Comparison of ENCODE assay signal across 16 cellular contexts in the genomic region with DNA sequence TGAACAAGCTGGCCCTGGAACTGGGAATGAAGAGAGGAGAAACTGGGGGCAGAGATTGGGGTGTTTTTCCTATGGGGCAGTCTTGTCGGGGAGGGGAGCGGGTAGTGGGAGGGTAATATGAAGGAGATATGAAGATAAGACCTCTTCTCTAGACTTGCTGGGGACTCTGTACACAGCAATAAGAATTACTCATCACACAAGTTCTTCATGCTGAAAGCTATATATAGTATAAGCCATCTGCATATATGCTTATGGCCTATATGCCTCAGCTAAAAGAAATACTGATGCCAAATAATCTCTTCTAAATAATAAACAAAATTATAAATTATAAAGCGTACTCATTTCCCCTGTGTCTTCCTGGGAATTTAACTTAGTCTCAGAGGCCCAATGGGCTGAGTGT. TPM values are rescaled to one million over a fixed set of nuclear protein-coding genes. Genes with fewer than 3 reads are reported as not detected.
A peak's percentile ranks its signal among the peaks of the same experiment; 100 is the strongest.
DNase-seq lines count a peak whose midpoint lies in the region; ATAC-seq and TF ChIP-seq lines count a peak whose summit lies in the region.
"Had no signal": no experiment of that assay in that cellular context is flagged by ENCODE, and none has a peak within 500 bp of the region (broad histone marks: within the 10 kb centered on the region; RNA-seq: fewer than 3 reads in every experiment).

No MANE protein-coding gene starts in this region.

- H3K9me3 Mint-ChIP-seq in activated B cell treated with CpG ODN at 0.5 μM for 24 hours (no peaks in the 10 kb centered on the region), type B pancreatic cell (peaks cover 7% of the 10 kb centered on the region)
- H3K9me3 Mint-ChIP-seq in stimulated activated naive B cell treated with anti-CD40 and anti-IgM and Interleukin-4, amounts not matched to agents 10 μg/mL and 1 μg/mL and 100 μg/mL, for 72 hours = peaks cover 0 to 4% of the 10 kb centered on the region in 2 donors

- H2AK5ac ChIP-seq in neuronal stem cell (ENCODE audit: low read depth, low read length) = no peak overlapping the region

- peak overlapping the region; percentile 57 for H3K14ac ChIP-seq in neuronal stem cell (ENCODE audit: low read length)

- H3K36me3 ChIP-seq in neuronal stem cell (replicated peaks in 1 of 2; ENCODE audit: control insufficient read depth in 2 of 2, insufficient read depth in 2 of 2, low read length in 2 of 2) = no peaks in the 10 kb centered on the region
- H3K36me3 ChIP-seq: BE2C had no signal

- no peak overlapping the region for H2BK12ac ChIP-seq in neuronal stem cell (ENCODE audit: low read length)

- H2BK15ac ChIP-seq in neuronal stem cell (ENCODE audit: low read length) = no peak overlapping the region

- H3K4me2 ChIP-seq in neuronal stem cell (ENCODE audit: insufficient read depth, low read length, poor library complexity, severe bottlenecking) = no peak overlapping the region

- H3K18ac ChIP-seq in neuronal stem cell (ENCODE audit: low read length) = no peak overlapping the region

- H3K9ac ChIP-seq in neuronal stem cell (ENCODE audit: low read depth, low read length, poor library complexity) = no peak overlapping the region

- no CpG with 5 or more reads among the region's 3 CpGs for whole genome bisulfite sequencing in neuronal stem cell (ENCODE audit: extremely low coverage in 2 of 2, insufficient read length in 2 of 2, insufficient replicate concordance in 1 of 2), 2 donors

- H3K4ac ChIP-seq in neuronal stem cell (ENCODE audit: low read length) = no peak overlapping the region

- H2BK120ac ChIP-seq in neuronal stem cell (ENCODE audit: low read depth, low read length) = no peak overlapping the region

- H3K36me3 Mint-ChIP-seq in activated B cell treated with CpG ODN at 0.5 μM for 24 hours (ENCODE audit: low read depth) = peaks cover 82% of the 10 kb centered on the region
- H3K36me3 Mint-ChIP-seq in stimulated activated naive B cell treated with anti-CD40 and anti-IgM and Interleukin-4, amounts not matched to agents 10 μg/mL and 1 μg/mL and 100 μg/mL, for 72 hours = peaks cover 60 to 77% of the 10 kb centered on the region in 2 donors
- no peaks in the 10 kb centered on the region for H3K36me3 Mint-ChIP-seq in type B pancreatic cell

- no peak overlapping the region for H3K4me3 ChIP-seq in neuronal stem cell (ENCODE audit: low read length in 2 of 2)

- peak; percentile 2 for TF ChIP-seq POLR2A in GM18526 (IDR thresholded peaks at IDR 0.05; ENCODE audit: extremely low read depth, insufficient read length)

- CTCF ChIA-PET in activated B cell treated with CpG ODN at 0.5 μM for 24 hours (lab: Charles Lee) = interaction anchor here (0.9 to 3.0 kb wide), 3 partner anchors 31 to 83 kb away, joined by 3 to 18 read pairs (median 3); no protein-coding TSS in a partner anchor

- H4K91ac ChIP-seq in neuronal stem cell (ENCODE audit: low read depth, low read length, poor library complexity) = no peak overlapping the region

- H3K27ac Mint-ChIP-seq in activated B cell treated with CpG ODN at 0.5 μM for 24 hours (peak overlapping the region; percentile 68), type B pancreatic cell (no peak overlapping the region)
- H3K27ac Mint-ChIP-seq in stimulated activated naive B cell treated with anti-CD40 and anti-IgM and Interleukin-4, amounts not matched to agents 10 μg/mL and 1 μg/mL and 100 μg/mL, for 72 hours = peak overlapping the region; percentile 87
- H3K27ac Mint-ChIP-seq: CD4-positive, alpha-beta memory T cell; H9 had no signal

- H3K27me3 Mint-ChIP-seq in activated B cell treated with CpG ODN at 0.5 μM for 24 hours (no peaks in the 10 kb centered on the region), type B pancreatic cell (peaks cover 6% of the 10 kb centered on the region)
- H3K27me3 Mint-ChIP-seq in stimulated activated naive B cell treated with anti-CD40 and anti-IgM and Interleukin-4, amounts not matched to agents 10 μg/mL and 1 μg/mL and 100 μg/mL, for 72 hours = no peaks in the 10 kb centered on the region

- H4K8ac ChIP-seq in neuronal stem cell (ENCODE audit: low read depth, low read length) = no peak overlapping the region

- H3K9me3 ChIP-seq in neuronal stem cell (replicated peaks in 1 of 2; ENCODE audit: control insufficient read depth in 2 of 2, insufficient read depth in 1 of 2, low read depth in 1 of 2, low read length in 2 of 2) = peaks cover 3 to 12% of the 10 kb centered on the region in 2 donors
- H3K9me3 ChIP-seq: BE2C had no signal

- no peaks in the 10 kb centered on the region for H3K4me1 ChIP-seq in neuronal stem cell (ENCODE audit: control insufficient read depth in 2 of 2, insufficient read depth in 1 of 2, low read depth in 1 of 2, low read length in 2 of 2)
- H3K4me1 ChIP-seq: BE2C had no signal

- DNase-seq in activated B cell treated with CpG ODN at 0.5 μM for 24 hours (no peak), neuronal stem cell (ENCODE audit: low spot score) (no peak), type B pancreatic cell (ENCODE audit: extremely low spot score, unreplicated experiment) (no peak), NCI-H1694 (lab: John Stamatoyannopoulos, UW) (no peak)
- no peak for DNase-seq in stimulated activated naive B cell treated with anti-CD40 and anti-IgM and Interleukin-4, amounts not matched to agents 10 μg/mL and 1 μg/mL and 100 μg/mL, for 72 hours
- DNase-seq: BE2C; CD4-positive, alpha-beta memory T cell; DMS153; DMS79 treated with DMSO at 0.1 percent for 48 hours; EL; GOT3; H9 had no signal

- H3K4me1 Mint-ChIP-seq in activated B cell treated with CpG ODN at 0.5 μM for 24 hours (peaks cover 75% of the 10 kb centered on the region), type B pancreatic cell (ENCODE audit: unreplicated experiment) (no peaks in the 10 kb centered on the region)
- H3K4me1 Mint-ChIP-seq in stimulated activated naive B cell treated with anti-CD40 and anti-IgM and Interleukin-4, amounts not matched to agents 10 μg/mL and 1 μg/mL and 100 μg/mL, for 72 hours = peaks cover 47 to 80% of the 10 kb centered on the region in 2 donors
- H3K4me1 Mint-ChIP-seq: CD4-positive, alpha-beta memory T cell had no signal

- POLR2A ChIA-PET in activated B cell treated with CpG ODN at 0.5 μM for 24 hours (lab: Charles Lee) = interaction anchor here (0.5 to 2.1 kb wide), 8 partner anchors 10 to 1548 kb away, joined by 3 to 6 read pairs (median 4); no protein-coding TSS in a partner anchor

- H3K23ac ChIP-seq in neuronal stem cell (ENCODE audit: low read depth, low read length, poor library complexity) = no peak overlapping the region

- H3K79me1 ChIP-seq in neuronal stem cell (ENCODE audit: low read depth, low read length) = no peaks in the 10 kb centered on the region

- TF ChIP-seq CTCF in activated B cell treated with CpG ODN at 0.5 μM for 24 hours (IDR thresholded peaks at IDR 0.05) (no peak), type B pancreatic cell (conservative IDR thresholded peaks at IDR 0.05) (no peak)

- H3K4me3 Mint-ChIP-seq in activated B cell treated with CpG ODN at 0.5 μM for 24 hours (peak overlapping the region; percentile 24), type B pancreatic cell (no peak overlapping the region)
- H3K4me3 Mint-ChIP-seq in stimulated activated naive B cell treated with anti-CD40 and anti-IgM and Interleukin-4, amounts not matched to agents 10 μg/mL and 1 μg/mL and 100 μg/mL, for 72 hours = peak overlapping the region; percentile 78 to 82
- H3K4me3 Mint-ChIP-seq: CD4-positive, alpha-beta memory T cell; H9 had no signal

- intact Hi-C loops in activated B cell treated with CpG ODN at 0.5 μM for 24 hours (cut with micrococcal nuclease) = no loop called here

- peaks cover 0 to 3% (median 0%) of the 10 kb centered on the region in 3 experiments for H3K27me3 ChIP-seq in neuronal stem cell (ENCODE audit: control insufficient read depth in 3 of 3, insufficient read depth in 3 of 3, low read depth in 1 of 3, low read length in 3 of 3)
- H3K27me3 ChIP-seq: BE2C had no signal

- no peak for ATAC-seq in activated B cell treated with CpG ODN at 0.5 μM for 24 hours (ENCODE audit: low read depth)
- ATAC-seq in stimulated activated naive B cell treated with anti-CD40 and anti-IgM and Interleukin-4, amounts not matched to agents 10 μg/mL and 1 μg/mL and 100 μg/mL, for 72 hours (replicated peaks) = peak; percentile 53 to 58
- ATAC-seq in HG02884 (IDR thresholded peaks at IDR 0.05; ENCODE audit: unreplicated experiment) = no peak

- no peak overlapping the region for H2BK5ac ChIP-seq in neuronal stem cell (ENCODE audit: low read length)

- no peak overlapping the region for H2AFZ ChIP-seq in neuronal stem cell (ENCODE audit: low read length)

- no peak overlapping the region for H3K27ac ChIP-seq in neuronal stem cell (replicated peaks; ENCODE audit: low read length)
- H3K27ac ChIP-seq: C4-2B had no signal

RNA-seq across cellular contexts. Expression of a gene that starts 7.9 kb away (rescaled TPM):
- 30.4 and 34.8 TPM in 2 replicates for total RNA-seq in activated B cell treated with CpG ODN at 0.5 μM for 24 hours
- not detected for polyA plus RNA-seq in neuronal stem cell (2013, experiment 1 of 2)
- polyA plus RNA-seq in neuronal stem cell (2013, experiment 2 of 2) = not detected
- total RNA-seq in type B pancreatic cell (ENCODE audit: low replicate concordance) = not detected in 2 replicates
- total RNA-seq: H9, HT1080 had no signal

RNA-seq across cellular contexts. Expression of a gene that starts 37.1 kb away (rescaled TPM):
- total RNA-seq in activated B cell treated with CpG ODN at 0.5 μM for 24 hours = not detected in 2 replicates
- polyA plus RNA-seq in neuronal stem cell (2013, experiment 1 of 2) = not detected
- polyA plus RNA-seq in neuronal stem cell (2013, experiment 2 of 2) = not detected
- 28.6 and 42.0 TPM in 2 replicates for total RNA-seq in type B pancreatic cell (ENCODE audit: low replicate concordance)
- total RNA-seq: CD4-positive, alpha-beta memory T cell; H9 had no signal
- polyA plus RNA-seq: CD4-positive, alpha-beta memory T cell had no signal

RNA-seq across cellular contexts. Expression of a gene that starts 56.3 kb away (rescaled TPM):
- total RNA-seq in activated B cell treated with CpG ODN at 0.5 μM for 24 hours (not detected in 2 replicates), type B pancreatic cell (ENCODE audit: low replicate concordance) (0.87 and 1.0 TPM in 2 replicates)
- polyA plus RNA-seq in neuronal stem cell (2013, experiment 1 of 2) = 0.03 TPM
- 0.03 TPM for polyA plus RNA-seq in neuronal stem cell (2013, experiment 2 of 2)
- total RNA-seq: CD4-positive, alpha-beta memory T cell; H9; HT1080 had no signal
- polyA plus RNA-seq: CD4-positive, alpha-beta memory T cell had no signal

RNA-seq across cellular contexts. Expression of a gene that starts 57.6 kb away (rescaled TPM):
- not detected in 2 replicates for total RNA-seq in activated B cell treated with CpG ODN at 0.5 μM for 24 hours
- polyA plus RNA-seq in neuronal stem cell (2013, experiment 1 of 2) = 0.26 TPM
- 0.35 TPM for polyA plus RNA-seq in neuronal stem cell (2013, experiment 2 of 2)
- total RNA-seq in type B pancreatic cell (ENCODE audit: low replicate concordance) = 0.26 and 0.82 TPM in 2 replicates
- polyA plus RNA-seq: CD4-positive, alpha-beta memory T cell had no signal

Comparison
In these comparisons a context has a peak if more than half of its experiments do, and no peak if none do; other contexts are left out.
1. ATAC-seq: peak in stimulated activated naive B cell treated with anti-CD40 and anti-IgM and Interleukin-4, amounts not matched to agents 10 μg/mL and 1 μg/mL and 100 μg/mL, for 72 hours (2 of 2); none in activated B cell treated with CpG ODN at 0.5 μM for 24 hours (single experiment) and HG02884 (single experiment).
2. RNA of a gene that starts 7.9 kb away (total RNA-seq): 30.4 to 34.8 TPM in activated B cell treated with CpG ODN at 0.5 μM for 24 hours; not detected in type B pancreatic cell; every median in the first group is over 10 times any median in the second.
3. RNA of a gene that starts 37.1 kb away (total RNA-seq): 28.6 to 42.0 TPM in type B pancreatic cell; not detected in activated B cell treated with CpG ODN at 0.5 μM for 24 hours; every median in the first group is over 10 times any median in the second.